In the genomic region with DNA sequence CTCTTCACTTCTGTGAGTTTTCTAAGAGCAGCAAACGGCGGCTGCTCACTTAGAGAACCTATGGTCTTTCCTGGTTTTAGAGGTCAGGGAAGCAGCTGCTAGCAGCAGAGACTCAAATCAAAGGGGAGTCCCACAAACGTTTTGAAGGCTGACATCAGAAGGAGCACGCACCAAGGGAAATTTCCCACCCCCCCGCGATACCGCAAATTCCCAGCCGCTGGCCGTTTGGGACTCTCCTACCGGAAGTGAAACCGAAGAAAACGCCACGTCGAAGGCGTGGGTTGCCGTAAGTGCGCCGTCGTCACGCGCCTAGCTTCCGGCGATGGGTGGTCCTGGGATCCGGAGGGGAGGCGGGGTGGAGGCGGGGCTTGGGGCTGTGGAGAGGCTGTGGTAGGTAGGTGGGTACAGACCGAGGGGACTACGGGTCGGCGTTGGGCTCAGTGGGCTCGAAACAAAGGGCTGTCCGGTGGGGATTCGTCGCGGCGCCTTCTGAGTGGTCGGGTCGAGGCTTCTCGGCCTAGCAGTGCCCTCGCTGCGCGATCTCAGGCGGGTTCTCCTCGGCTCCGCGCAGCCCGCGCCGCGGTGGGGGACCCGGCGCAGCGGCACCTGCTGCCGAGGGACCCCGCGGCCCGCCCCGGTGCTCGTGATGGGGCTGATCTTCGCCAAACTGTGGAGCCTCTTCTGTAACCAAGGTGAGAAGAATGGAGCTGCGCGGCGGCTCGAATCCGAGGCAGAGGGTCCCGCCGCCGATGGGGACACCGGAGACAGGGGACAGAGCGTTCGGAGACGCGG, we compare ENCODE assay signal across 8 cellular contexts. TPM values are rescaled to one million over a fixed set of nuclear protein-coding genes. Genes with fewer than 3 reads are reported as not detected.
DNase-seq lines count a peak whose midpoint lies in the region; ATAC-seq and TF ChIP-seq lines count a peak whose summit lies in the region.

ARL5B (plus strand) TSS at position 440 of the 792 bp plus-strand sequence; CDS start at position 647, 207 bp downstream.

- H3K79me2 ChIP-seq in parathyroid adenoma: peaks cover 28% of the 10 kb centered on the region

- H3K9ac ChIP-seq in adipocyte (ENCODE audit: low read length) (peak within 1 kb of the TSS; percentile 99), parathyroid adenoma (peak within 1 kb of the TSS; percentile 82)

- TF ChIP-seq EP300 in tibial nerve (IDR thresholded peaks at IDR 0.05): peak; percentile 94 to 98

- TF ChIP-seq CTCF in GM12864 (IDR thresholded peaks at IDR 0.05; ENCODE audit: low read depth, low read length, missing control alignments): no peak
- TF ChIP-seq CTCF in cardiac muscle cell (IDR thresholded peaks at IDR 0.05; ENCODE audit: low read depth, low read length): no peak
- peak; percentile 9 for TF ChIP-seq CTCF in parathyroid adenoma (IDR thresholded peaks at IDR 0.05)
- TF ChIP-seq CTCF in tibial nerve (IDR thresholded peaks at IDR 0.05): peak in 2 of 5 experiments; percentile 8 to 34

- H3K36me3 ChIP-seq in adipocyte (ENCODE audit: control insufficient read depth, insufficient read depth, low read length, severe bottlenecking) (no peaks in the 10 kb centered on the region), cardiac muscle cell (no peaks in the 10 kb centered on the region), parathyroid adenoma (ENCODE audit: control insufficient read depth, insufficient read depth, low read length) (no peaks in the 10 kb centered on the region), tibial nerve (no peaks in the 10 kb centered on the region)

- H3K27me3 ChIP-seq in adipocyte (replicated peaks; ENCODE audit: control insufficient read depth, insufficient read depth, low read length) (no peaks in the 10 kb centered on the region), cardiac muscle cell (no peaks in the 10 kb centered on the region), parathyroid adenoma (ENCODE audit: control insufficient read depth, insufficient read depth, low read length) (no peaks in the 10 kb centered on the region), tibial nerve (no peaks in the 10 kb centered on the region)

- peak within 1 kb of the TSS; percentile 90 for H3K4me2 ChIP-seq in parathyroid adenoma (ENCODE audit: low read length)

- peak; percentile 91 for ATAC-seq in HG02678 (IDR thresholded peaks at IDR 0.05; ENCODE audit: unreplicated experiment)

- H2AFZ ChIP-seq in parathyroid adenoma: peak within 1 kb of the TSS; percentile 94

- WGBS in tibial nerve, 2 donors: 0% methylated on average over 43 to 63 of the region's 73 CpGs

- H3K9me3 ChIP-seq in adipocyte (ENCODE audit: control insufficient read depth, low read length) (no peaks in the 10 kb centered on the region), cardiac muscle cell (ENCODE audit: low read depth) (no peaks in the 10 kb centered on the region), parathyroid adenoma (ENCODE audit: control insufficient read depth, low read length) (no peaks in the 10 kb centered on the region), tibial nerve (no peaks in the 10 kb centered on the region)

- peak within 1 kb of the TSS; percentile 99 for H3K27ac ChIP-seq in cardiac muscle cell
- peak within 1 kb of the TSS; percentile 92 for H3K27ac ChIP-seq in parathyroid adenoma
- H3K27ac ChIP-seq in tibial nerve: peak within 1 kb of the TSS; percentile 91 to 99 (median 96)

- peak within 1 kb of the TSS; percentile 82 for H3K4me3 ChIP-seq in GM12864 (ENCODE audit: low read depth, low read length)
- H3K4me3 ChIP-seq in adipocyte (ENCODE audit: low read length): peak within 1 kb of the TSS; percentile 99
- H3K4me3 ChIP-seq in cardiac muscle cell: peak within 1 kb of the TSS; percentile 93
- H3K4me3 ChIP-seq in parathyroid adenoma (ENCODE audit: low read depth, low read length): peak within 1 kb of the TSS; percentile 85
- H3K4me3 ChIP-seq in tibial nerve: peak within 1 kb of the TSS; percentile 75 to 97 (median 90)

- peak; percentile 92 for DNase-seq in GM12864 (ENCODE audit: low read depth)
- DNase-seq in NCI-H128 (lab: John Stamatoyannopoulos, UW; ENCODE audit: unreplicated experiment): peak; percentile 75
- peak; percentile 93 for DNase-seq in SW480 (ENCODE audit: low spot score)
- peak; percentile 100 for DNase-seq in adipocyte (ENCODE audit: low read depth)
- DNase-seq in cardiac muscle cell (ENCODE audit: low read depth in 1 of 2, low spot score in 1 of 2): peak; percentile 97 to 100
- peak; percentile 95 to 97 for DNase-seq in tibial nerve (ENCODE audit: low spot score in 2 of 2)

- H3K4me1 ChIP-seq in adipocyte (ENCODE audit: control insufficient read depth, insufficient read depth, low read length): peaks cover 15% of the 10 kb centered on the region
- peaks cover 18% of the 10 kb centered on the region for H3K4me1 ChIP-seq in cardiac muscle cell (ENCODE audit: low read depth)
- peaks cover 5% of the 10 kb centered on the region for H3K4me1 ChIP-seq in parathyroid adenoma
- peaks cover 0 to 37% (median 20%) of the 10 kb centered on the region in 4 donors for H3K4me1 ChIP-seq in tibial nerve

- peak; percentile 40 to 85 for TF ChIP-seq POLR2A in tibial nerve (IDR thresholded peaks at IDR 0.05)

RNA-seq across cellular contexts. Expression of gene ARL5B, which starts in this region (rescaled TPM):
- 22.7 and 30.3 TPM in 2 replicates for total RNA-seq in cardiac muscle cell
- polyA plus RNA-seq in cardiac muscle cell: 15.9 and 18.8 TPM in 2 replicates
- total RNA-seq in tibial nerve: 10 to 100 TPM in 1 of 4 donors, 1 to 10 TPM in 3; 9.4 to 11.1 (median 9.6) TPM

Comparison
In these comparisons a context has a peak if more than half of its experiments do, and no peak if none do; other contexts are left out.
1. Peak in every context shown above with its lines: DNase-seq, ATAC-seq, H3K4me3 ChIP-seq and H3K27ac ChIP-seq.